ENCODE assay signal across 8 cellular contexts in genomic region chr14:96362965-96363750, GRCh38. TPM values are rescaled to one million over a fixed set of nuclear protein-coding genes. Genes with fewer than 3 reads are reported as not detected.
DNase-seq lines count a peak whose midpoint lies in the region; ATAC-seq and TF ChIP-seq lines count a peak whose summit lies in the region.

Gene ATG2B, minus strand, starts transcription at chr14:96363341. Its CDS starts 365 bp downstream, at chr14:96362976.
Gene GSKIP, plus strand, starts transcription at chr14:96363526. Its CDS starts 18,722 bp downstream, at chr14:96382248.

- TF ChIP-seq CTCF in PC-9 (conservative IDR thresholded peaks at IDR 0.05) = no peak

- CTCF ChIA-PET in PC-9 (lab: Charles Lee) = no interaction called here

- peaks cover 47% of the 10 kb centered on the region for H3K79me2 ChIP-seq in PC-9 (ENCODE audit: low read depth)

- no peaks in the 10 kb centered on the region for H3K9me3 ChIP-seq in PC-9 (ENCODE audit: insufficient read depth, low read depth)
- no peaks in the 10 kb centered on the region for H3K9me3 ChIP-seq in mucosa of stomach (ENCODE audit: control insufficient read depth, low read length)

- no peak for TF ChIP-seq EP300 in Ishikawa (IDR thresholded peaks at IDR 0.05; ENCODE audit: borderline replicate concordance)

- DNase-seq in DMS114 treated with DMSO at 0.1 percent for 48 hours (lab: John Stamatoyannopoulos, UW; ENCODE audit: unreplicated experiment) (peak; percentile 55), PC-9 (peak; percentile 67 to 72), erythroblast (lab: John Stamatoyannopoulos, UW) (peak; percentile 96 to 99)
- DNase-seq in activated T-cell treated with anti-CD3 and anti-CD28 coated beads, Interleukin-2, amount 50 U/mL, for 1 hour = peak; percentile 99
- DNase-seq in stimulated activated CD8-positive, alpha-beta memory T cell treated with anti-CD3 and anti-CD28 coated beads, Interleukin-4, amount 100 ng/mL, for 48 hours = peak; percentile 98

- peak within 1 kb of the TSS; percentile 95 for H3K4me3 ChIP-seq in PC-9
- H3K4me3 ChIP-seq in mucosa of stomach (ENCODE audit: low read length) = peak within 1 kb of the TSS; percentile 78

- BruUV-seq in PC-9 (replicated peaks; lab: Mats Ljungman, UMichigan) = no TSS peak

- H4K20me1 ChIP-seq in PC-9 (ENCODE audit: insufficient read depth) = no peaks in the 10 kb centered on the region

- H3K4me1 ChIP-seq in PC-9 (replicated peaks; ENCODE audit: insufficient read depth) (peaks cover 21% of the 10 kb centered on the region), mucosa of stomach (ENCODE audit: control insufficient read depth, insufficient read depth, low read length) (peaks cover 20% of the 10 kb centered on the region)

- POLR2A ChIA-PET in PC-9 (lab: Charles Lee; ENCODE audit: unreplicated experiment) = no interaction called here

- no peak for TF ChIP-seq RAD21 in Ishikawa (IDR thresholded peaks at IDR 0.05; ENCODE audit: low read depth)

- H3K27me3 ChIP-seq in PC-9 (ENCODE audit: insufficient read depth, low read depth) (no peaks in the 10 kb centered on the region), mucosa of stomach (ENCODE audit: control insufficient read depth, insufficient read depth, low read length) (no peaks in the 10 kb centered on the region)

- H3F3A ChIP-seq in PC-9 (ENCODE audit: insufficient read depth, low read depth) = peaks cover 10% of the 10 kb centered on the region; the same call in 1 of the 2 replicates

- intact Hi-C loops in PC-9 (cut with micrococcal nuclease; ENCODE audit: unreplicated experiment) = loop anchor here (5.0 kb wide), 1 partner anchor 139 kb away; the partner anchor contains the start of gene PAPOLA

- peak within 1 kb of the TSS; percentile 93 for H2AFZ ChIP-seq in PC-9

- no peaks in the 10 kb centered on the region for H3K36me3 ChIP-seq in PC-9 (ENCODE audit: low read depth)
- H3K36me3 ChIP-seq in mucosa of stomach (ENCODE audit: control insufficient read depth, insufficient read depth, low read length) = no peaks in the 10 kb centered on the region

- H3K9me2 ChIP-seq in PC-9 (ENCODE audit: insufficient read depth) = no peaks in the 10 kb centered on the region

- H3K4me2 ChIP-seq in PC-9 = peak within 1 kb of the TSS; percentile 93

- peak; percentile 74 for ATAC-seq in GM21576 (IDR thresholded peaks at IDR 0.05; ENCODE audit: unreplicated experiment)

- H3K9ac ChIP-seq in mucosa of stomach (ENCODE audit: low read length) = peak within 1 kb of the TSS; percentile 91

- H3K27ac ChIP-seq in PC-9 = peak within 1 kb of the TSS; percentile 16; the same call in 1 of the 2 replicates

- peak; percentile 68 for TF ChIP-seq POLR2A in erythroblast (IDR thresholded peaks at IDR 0.05; ENCODE audit: low read length)

TF ChIP-seq in Ishikawa, 13 proteins besides CTCF, POLR2A, EP300 and RAD21:
- TF ChIP-seq NFIC (IDR thresholded peaks at IDR 0.05) (no peak), CREB1 (IDR thresholded peaks at IDR 0.05; ENCODE audit: low read depth) (peak; percentile 68), ZBTB7A (IDR thresholded peaks at IDR 0.05; ENCODE audit: low read depth) (0 out of 2 replicates have a peak, but pooled peaks have one; percentile 74), TAF1 (IDR thresholded peaks at IDR 0.05; ENCODE audit: low read depth) (peak; percentile 51), CEBPB (IDR thresholded peaks at IDR 0.05) (no peak)

RNA-seq across cellular contexts. Expression of gene ATG2B, which starts in this region (rescaled TPM):
- total RNA-seq in PC-9 (2021) = 3.9 and 6.6 TPM in 2 replicates

RNA-seq across cellular contexts. Expression of gene GSKIP, which starts in this region (rescaled TPM):
- 7.2 and 13.4 TPM in 2 replicates for total RNA-seq in PC-9 (2021)

Comparison
In these comparisons a context has a peak if more than half of its experiments do, and no peak if none do; other contexts are left out.
1. Peak in every context shown above with its lines: DNase-seq, ATAC-seq, H3K4me3 ChIP-seq and H3K27ac ChIP-seq.